10 cellular contexts compared by ENCODE assay signal in genomic region chr3:39267631-39268553, GRCh38. TPM values are rescaled to one million over a fixed set of nuclear protein-coding genes. Genes with fewer than 3 reads are reported as not detected.
A peak's percentile ranks its signal among the peaks of the same experiment; 100 is the strongest.
DNase-seq lines count a peak whose midpoint lies in the region; ATAC-seq, FAIRE-seq and TF ChIP-seq lines count a peak whose summit lies in the region.
"Had no signal": no experiment of that assay in that cellular context is flagged by ENCODE, and none has a peak within 500 bp of the region (broad histone marks: within the 10 kb centered on the region; RNA-seq: fewer than 3 reads in every experiment).

No MANE protein-coding gene starts in this region.

- H3K9me1 ChIP-seq in K562 (ENCODE audit: control insufficient read depth, insufficient read depth, low read length), result no peaks in the 10 kb centered on the region

- POLR2A ChIA-PET in K562 (lab: Yijun Ruan, JAX), result interaction anchor here (0.6 kb wide), 1 partner anchor 12 kb away, joined by 3 read pairs; the partner anchor contains the start of gene CX3CR1

- BruUV-seq in K562 (replicated peaks; lab: Mats Ljungman, UMichigan), result no TSS peak

- no peak for TF ChIP-seq POLR2A in K562 (conservative IDR thresholded peaks at IDR 0.05)

- in situ Hi-C loops in K562 (cut with MboI), result no loop called here

- CTCF ChIA-PET in K562 (lab: Yijun Ruan, JAX; ENCODE audit: low intra/inter-chr PET ratio), result no interaction called here

- H4K20me1 ChIP-seq in K562 (replicated peaks; ENCODE audit: control insufficient read depth, insufficient read depth, low read length), result no peaks in the 10 kb centered on the region

- H3K27me3 ChIP-seq in K562 (ENCODE audit: control insufficient read depth in 2 of 2, insufficient read depth in 2 of 2, low read length in 2 of 2), result peaks cover 15 to 56% of the 10 kb centered on the region in 2 experiments; a peak in 4 of 5 replicates

- no peak for TF ChIP-seq EP300 in K562 (IDR thresholded peaks at IDR 0.05; ENCODE audit: low read length)

- TF ChIP-seq RAD21 in K562 (CRISPR knock-in tag; conservative IDR thresholded peaks at IDR 0.05 in 1 of 2, IDR thresholded peaks at IDR 0.05 in 1 of 2), result peak in 1 of 2 experiments; percentile 27; a peak in 1 of 4 replicates

- no peaks in the 10 kb centered on the region for H3K9me3 ChIP-seq in K562 (replicated peaks; ENCODE audit: control insufficient read depth, insufficient read depth, low read depth, low read length)

- TF ChIP-seq CTCF in K562 (IDR thresholded peaks at IDR 0.05 in 2 of 3, conservative IDR thresholded peaks at IDR 0.05 in 1 of 3; ENCODE audit: insufficient read depth in 2 of 3, low read depth in 1 of 3, low read length in 3 of 3), result no peak

- 0 out of 2 replicates have a peak overlapping the region, but pooled peaks have one; percentile 6 for H2AFZ ChIP-seq in K562 (ENCODE audit: low read depth, low read length)

- peak overlapping the region in 1 of 2 experiments; percentile 45; a peak in 1 of 4 replicates for H3K9ac ChIP-seq in K562 (ENCODE audit: insufficient read depth in 1 of 2, low read depth in 2 of 2, low read length in 2 of 2)

- H3K4me1 ChIP-seq in K562 (replicated peaks in 1 of 2; ENCODE audit: control insufficient read depth in 2 of 2, insufficient read depth in 2 of 2, low read length in 2 of 2), result no peaks in the 10 kb centered on the region; a peak in 1 of 5 replicates

- no peaks in the 10 kb centered on the region for H3K36me3 ChIP-seq in K562 (ENCODE audit: control insufficient read depth, insufficient read depth, low read length)

- no peak overlapping the region for H3K27ac ChIP-seq in K562 (ENCODE audit: extremely low read depth, low read depth, low read length)

- peak; percentile 70 to 79 for DNase-seq in activated CD4-positive, alpha-beta T cell treated with anti-CD3 and anti-CD28 coated beads, Interleukin-2, amount 50 U/mL, for 48 hours
- DNase-seq in K562 (ENCODE audit: extremely low read depth in 1 of 4, low spot score in 3 of 4) (peak in 1 of 4 experiments; percentile 24), AG20443 (ENCODE audit: low spot score) (no peak), NCI-H2081 treated with DMSO at 0.1 percent for 48 hours (lab: John Stamatoyannopoulos, UW) (no peak), RCC 7860 (ENCODE audit: low spot score) (no peak)
- DNase-seq in stimulated activated CD8-positive, alpha-beta memory T cell treated with anti-CD3 and anti-CD28 coated beads, Interleukin-12 subunit alpha, Interleukin-12 subunit beta, amount 100 ng/mL, for 24 hours (ENCODE audit: extremely low read depth), result peak; percentile 64

- intact Hi-C loops in K562 (cut with micrococcal nuclease), result no loop called here

- no peak overlapping the region; the same call in 1 of the 2 replicates for H3K4me2 ChIP-seq in K562 (ENCODE audit: insufficient read depth, low read length)

- WGBS in K562 (ENCODE audit: insufficient coverage, low coverage, missing lambda C conversion rate), result 4% methylated on average over 15 of the region's 15 CpGs

- ATAC-seq in GM19351 (IDR thresholded peaks at IDR 0.05; ENCODE audit: unreplicated experiment) (peak; percentile 42), K562 (peak; percentile 61), HG03460 (IDR thresholded peaks at IDR 0.05; ENCODE audit: unreplicated experiment) (no peak)

- no peak overlapping the region for H3K4me3 ChIP-seq in K562

- no peaks in the 10 kb centered on the region for H3K79me2 ChIP-seq in K562 (ENCODE audit: control insufficient read depth, insufficient read depth, low read length)

- FAIRE-seq in K562 (lab: Jason Lieb, UNC), result no peak
- FAIRE-seq in RCC 7860 (lab: Jason Lieb, UNC), result no peak
- FAIRE-seq: colon had no signal

TF ChIP-seq in K562, 482 proteins besides CTCF, POLR2A, EP300 and RAD21 (continues in another document):
- TF ChIP-seq SAFB2 (IDR thresholded peaks at IDR 0.05; ENCODE audit: borderline replicate concordance, low read depth, low read length, severe bottlenecking) (no peak), ZFP1 (CRISPR knock-in tag; IDR thresholded peaks at IDR 0.05) (0 out of 2 replicates have a peak, but pooled peaks have one; percentile 46), JUNB (CRISPR knock-in tag; conservative IDR thresholded peaks at IDR 0.05) (peak; percentile 34; the same call in 1 of the 2 replicates), PURB (CRISPR knock-in tag; IDR thresholded peaks at IDR 0.05; ENCODE audit: low read depth) (no peak), NFIX (CRISPR knock-in tag; IDR thresholded peaks at IDR 0.05; ENCODE audit: low read depth) (no peak), HSF4 (CRISPR knock-in tag; IDR thresholded peaks at IDR 0.05; ENCODE audit: borderline replicate concordance) (no peak), CTCFL (IDR thresholded peaks at IDR 0.05; ENCODE audit: borderline replicate concordance, insufficient read depth, low read depth, low read length, poor library complexity, severe bottlenecking) (no peak), ATF6 (CRISPR knock-in tag; IDR thresholded peaks at IDR 0.05) (no peak), MAFK (IDR thresholded peaks at IDR 0.05; ENCODE audit: low read length) (no peak), POU5F1 (IDR thresholded peaks at IDR 0.05; ENCODE audit: borderline replicate concordance, low read depth, low read length, partially characterized antibody) (no peak), MTF1 (CRISPR knock-in tag; IDR thresholded peaks at IDR 0.05; ENCODE audit: borderline replicate concordance) (no peak), ZNF316 (IDR thresholded peaks at IDR 0.05) (no peak), TAF9B (IDR thresholded peaks at IDR 0.05; ENCODE audit: partially characterized antibody) (no peak), ATF1 (CRISPR knock-in tag; IDR thresholded peaks at IDR 0.05) (no peak), ATF1 (tag; IDR thresholded peaks at IDR 0.05) (no peak), SIN3B (IDR thresholded peaks at IDR 0.05; ENCODE audit: low read depth) (no peak), ZNF436 (CRISPR knock-in tag; IDR thresholded peaks at IDR 0.05) (no peak), MCM7 (IDR thresholded peaks at IDR 0.05) (no peak), CXXC5 (CRISPR knock-in tag; IDR thresholded peaks at IDR 0.05) (0 out of 2 replicates have a peak, but pooled peaks have one; percentile 19), TCF7 (IDR thresholded peaks at IDR 0.05; ENCODE audit: borderline replicate concordance) (no peak), CBFA2T2 (conservative IDR thresholded peaks at IDR 0.05) (0 out of 2 replicates have a peak, but pooled peaks have one; percentile 11)

RNA-seq across cellular contexts. Expression of gene CX3CR1, which starts 11.9 kb away (rescaled TPM):
- total RNA-seq in K562 (2011; cell fraction: chromatin; rRNA removed; ENCODE audit: low replicate concordance), result not detected in 2 replicates
- total RNA-seq in K562 (2011; cell fraction: nucleolus; rRNA removed), result not detected in 2 replicates
- total RNA-seq in K562 (2011; cell fraction: nucleoplasm; rRNA removed), result not detected in 2 replicates
- not detected in 2 replicates for total RNA-seq in K562 (2014; rRNA removed)
- not detected in 2 replicates for total RNA-seq in K562 (2014; rRNA removed; fragmentation: Illumina TruSeq; extraction: Trizol)
- total RNA-seq in K562 (2015; rRNA removed; fragmentation: Illumina TruSeq; extraction: Trizol), result not detected in 2 replicates
- not detected in 2 replicates for total RNA-seq in K562 (2021)
- polyA plus RNA-seq in K562 (2011; rRNA removed), result 0.21 TPM in 1 of 2 replicates, not detected in the other
- not detected in 2 replicates for polyA plus RNA-seq in K562 (2011; cell fraction: cytosol; rRNA removed)
- polyA plus RNA-seq in K562 (2011; cell fraction: nucleus; rRNA removed), result not detected in 2 replicates
- polyA plus RNA-seq in K562 (2012), result 0.17 TPM in 1 of 2 replicates, not detected in the other
- not detected in 2 replicates for polyA plus RNA-seq in K562 (2014; fragmentation: Illumina TruSeq; extraction: Trizol)
- polyA plus RNA-seq in K562 (2014; fragmentation: Nextera tagmentation; extraction: Ambion mirVana), result not detected
- 0.03 TPM in 1 of 2 replicates, not detected in the other for polyA plus RNA-seq in K562 (2014; rRNA removed)
- polyA minus RNA-seq in K562 (2011; rRNA and poly(A)+ RNA removed), result not detected in 2 replicates
- polyA minus RNA-seq in K562 (2011; cell fraction: cytosol; rRNA and poly(A)+ RNA removed), result not detected in 2 replicates
- polyA minus RNA-seq in K562 (2011; cell fraction: nucleus; rRNA and poly(A)+ RNA removed), result not detected in 2 replicates
- total RNA-seq: renal cortical epithelial cell had no signal

Comparison
In these comparisons a context has a peak if more than half of its experiments do, and no peak if none do; other contexts are left out.
1. DNase-seq: peak in activated CD4-positive, alpha-beta T cell treated with anti-CD3 and anti-CD28 coated beads, Interleukin-2, amount 50 U/mL, for 48 hours (2 of 2) and stimulated activated CD8-positive, alpha-beta memory T cell treated with anti-CD3 and anti-CD28 coated beads, Interleukin-12 subunit alpha, Interleukin-12 subunit beta, amount 100 ng/mL, for 24 hours (single experiment); none in AG20443 (single experiment), NCI-H2081 treated with DMSO at 0.1 percent for 48 hours (single experiment) and RCC 7860 (single experiment).